Comparison of ENCODE assay signal across 28 cellular contexts in genomic region chr4:10671750-10672149, GRCh38. TPM values are rescaled to one million over a fixed set of nuclear protein-coding genes. Genes with fewer than 3 reads are reported as not detected.
DNase-seq lines count a peak whose midpoint lies in the region; ATAC-seq and TF ChIP-seq lines count a peak whose summit lies in the region.
"Had no signal": no experiment of that assay in that cellular context is flagged by ENCODE, and none has a peak within 500 bp of the region (broad histone marks: within the 10 kb centered on the region; RNA-seq: fewer than 3 reads in every experiment).

No MANE protein-coding gene starts in this region.

- DNase-seq in activated CD4-positive, alpha-beta T cell treated with anti-CD3 and anti-CD28 coated beads, Interleukin-2, amount 10 ng/mL, durations not matched to agents 7 days and 5 days = no peak
- no peak for DNase-seq in activated CD4-positive, alpha-beta T cell treated with anti-CD3 and anti-CD28 coated beads for 48 hours
- DNase-seq in stimulated activated effector memory CD8-positive, alpha-beta T cell treated with anti-CD3 and anti-CD28 coated beads, Interleukin-12 subunit alpha, Interleukin-12 subunit beta, amount 100 ng/mL, for 72 hours (ENCODE audit: low spot score in 2 of 2) = no peak
- no peak for DNase-seq in NCI-H2029 treated with DMSO at 0.1 percent for 48 hours (lab: John Stamatoyannopoulos, UW)
- no peak for DNase-seq in vagina (ENCODE audit: extremely low spot score in 2 of 2)
- DNase-seq: activated effector memory CD4-positive, alpha-beta T cell treated with Interleukin-2 at 50 U/mL for 16 hours; GM23248; heart right ventricle; left lung; MG63; midbrain; NCI-H146; NCI-H69; psoas muscle; SHP77; upper lobe of right lung had no signal

- H3K9me3 Mint-ChIP-seq in activated CD4-positive, alpha-beta T cell treated with anti-CD3 and anti-CD28 coated beads, Interleukin-2, amount 10 ng/mL, durations not matched to agents 7 days and 5 days = peaks cover 12% of the 10 kb centered on the region
- H3K9me3 Mint-ChIP-seq in IgD-negative memory B cell = peaks cover 1 to 4% (median 3%) of the 10 kb centered on the region in 3 donors
- H3K9me3 Mint-ChIP-seq in activated naive CD8-positive, alpha-beta T cell (ENCODE audit: low read depth) = no peaks in the 10 kb centered on the region
- H3K9me3 Mint-ChIP-seq in stimulated activated effector memory CD8-positive, alpha-beta T cell treated with anti-CD3 and anti-CD28 coated beads, Interleukin-12 subunit alpha, Interleukin-12 subunit beta, amount 100 ng/mL, for 72 hours = no peaks in the 10 kb centered on the region

- CTCF ChIA-PET in activated CD4-positive, alpha-beta T cell treated with anti-CD3 and anti-CD28 coated beads, Interleukin-2, amount 10 ng/mL, durations not matched to agents 7 days and 5 days (lab: Charles Lee) = interaction anchor here (0.7 kb wide), 2 partner anchors 40 to 98 kb away, joined by 4 read pairs; no protein-coding TSS in a partner anchor

- no peak overlapping the region for H3K27ac ChIP-seq in vagina
- H3K27ac ChIP-seq: A549, cardiac muscle cell, GM23248, heart right ventricle, HL-60, left lung, psoas muscle, upper lobe of right lung, VCaP had no signal

- H3K4me3 ChIP-seq in vagina = no peak overlapping the region
- H3K4me3 ChIP-seq: A549, cardiac muscle cell, GM23248, heart right ventricle, left lung, MG63, psoas muscle, upper lobe of right lung had no signal

- H3K4me3 Mint-ChIP-seq in activated CD4-positive, alpha-beta T cell treated with anti-CD3 and anti-CD28 coated beads, Interleukin-2, amount 10 ng/mL, durations not matched to agents 7 days and 5 days = no peak overlapping the region
- peak overlapping the region in 2 of 4 donors; percentile 76 to 82 for H3K4me3 Mint-ChIP-seq in IgD-negative memory B cell
- H3K4me3 Mint-ChIP-seq in activated naive CD8-positive, alpha-beta T cell = peak overlapping the region; percentile 14
- no peak overlapping the region for H3K4me3 Mint-ChIP-seq in stimulated activated effector memory CD8-positive, alpha-beta T cell treated with anti-CD3 and anti-CD28 coated beads, Interleukin-12 subunit alpha, Interleukin-12 subunit beta, amount 100 ng/mL, for 72 hours
- H3K4me3 Mint-ChIP-seq: dendritic cell treated with granulocyte-macrophage colony-stimulating factor and Interleukin-4, amounts not matched to agents 40 ng/mL and 50 ng/mL, for 4 days had no signal

- H3K27ac Mint-ChIP-seq in activated CD4-positive, alpha-beta T cell treated with anti-CD3 and anti-CD28 coated beads, Interleukin-2, amount 10 ng/mL, durations not matched to agents 7 days and 5 days = peak overlapping the region; percentile 89
- peak overlapping the region in 2 of 3 donors; percentile 14 to 27 for H3K27ac Mint-ChIP-seq in IgD-negative memory B cell
- H3K27ac Mint-ChIP-seq in activated naive CD8-positive, alpha-beta T cell = peak overlapping the region; percentile 77
- peak overlapping the region; percentile 62 for H3K27ac Mint-ChIP-seq in stimulated activated effector memory CD8-positive, alpha-beta T cell treated with anti-CD3 and anti-CD28 coated beads, Interleukin-12 subunit alpha, Interleukin-12 subunit beta, amount 100 ng/mL, for 72 hours
- H3K27ac Mint-ChIP-seq: dendritic cell treated with granulocyte-macrophage colony-stimulating factor and Interleukin-4, amounts not matched to agents 40 ng/mL and 50 ng/mL, for 4 days had no signal

- peaks cover 46% of the 10 kb centered on the region for H3K4me1 Mint-ChIP-seq in activated CD4-positive, alpha-beta T cell treated with anti-CD3 and anti-CD28 coated beads, Interleukin-2, amount 10 ng/mL, durations not matched to agents 7 days and 5 days
- H3K4me1 Mint-ChIP-seq in IgD-negative memory B cell = peaks cover 18 to 31% (median 21%) of the 10 kb centered on the region in 3 donors
- peaks cover 28% of the 10 kb centered on the region for H3K4me1 Mint-ChIP-seq in activated naive CD8-positive, alpha-beta T cell (ENCODE audit: low read depth)
- H3K4me1 Mint-ChIP-seq in stimulated activated effector memory CD8-positive, alpha-beta T cell treated with anti-CD3 and anti-CD28 coated beads, Interleukin-12 subunit alpha, Interleukin-12 subunit beta, amount 100 ng/mL, for 72 hours = peaks cover 12% of the 10 kb centered on the region

- H3K27me3 Mint-ChIP-seq in activated CD4-positive, alpha-beta T cell treated with anti-CD3 and anti-CD28 coated beads, Interleukin-2, amount 10 ng/mL, durations not matched to agents 7 days and 5 days = no peaks in the 10 kb centered on the region
- H3K27me3 Mint-ChIP-seq in IgD-negative memory B cell = no peaks in the 10 kb centered on the region
- H3K27me3 Mint-ChIP-seq in activated naive CD8-positive, alpha-beta T cell = no peaks in the 10 kb centered on the region

- POLR2A ChIA-PET in activated CD4-positive, alpha-beta T cell treated with anti-CD3 and anti-CD28 coated beads, Interleukin-2, amount 10 ng/mL, durations not matched to agents 7 days and 5 days (lab: Charles Lee) = no interaction called here

- no peak for ATAC-seq in stimulated activated effector memory CD8-positive, alpha-beta T cell treated with anti-CD3 and anti-CD28 coated beads, Interleukin-12 subunit alpha, Interleukin-12 subunit beta, amount 100 ng/mL, for 72 hours
- ATAC-seq in HG03025 (IDR thresholded peaks at IDR 0.05; ENCODE audit: low FRiP score, unreplicated experiment) = no peak
- ATAC-seq: A549, heart right ventricle, left lung, psoas muscle, upper lobe of right lung had no signal

- no peak for TF ChIP-seq POLR2A in vagina (IDR thresholded peaks at IDR 0.05)

- no peaks in the 10 kb centered on the region for H3K4me1 ChIP-seq in vagina
- H3K4me1 ChIP-seq: A549, heart right ventricle, left lung, psoas muscle, upper lobe of right lung had no signal

- no peak for TF ChIP-seq CTCF in vagina (IDR thresholded peaks at IDR 0.05)

- intact Hi-C loops in vagina (cut with DNase I) = no loop called here

- peaks cover 4% of the 10 kb centered on the region for H3K36me3 Mint-ChIP-seq in activated CD4-positive, alpha-beta T cell treated with anti-CD3 and anti-CD28 coated beads, Interleukin-2, amount 10 ng/mL, durations not matched to agents 7 days and 5 days (ENCODE audit: low read depth)
- peaks cover 2% of the 10 kb centered on the region for H3K36me3 Mint-ChIP-seq in IgD-negative memory B cell
- H3K36me3 Mint-ChIP-seq in activated naive CD8-positive, alpha-beta T cell = no peaks in the 10 kb centered on the region
- H3K36me3 Mint-ChIP-seq in stimulated activated effector memory CD8-positive, alpha-beta T cell treated with anti-CD3 and anti-CD28 coated beads, Interleukin-12 subunit alpha, Interleukin-12 subunit beta, amount 100 ng/mL, for 72 hours = no peaks in the 10 kb centered on the region

- H3K27me3 ChIP-seq in vagina = no peaks in the 10 kb centered on the region
- H3K27me3 ChIP-seq: cardiac muscle cell, left lung, MG63, upper lobe of right lung had no signal

- H3K9me3 ChIP-seq in vagina = no peaks in the 10 kb centered on the region
- H3K9me3 ChIP-seq: A549, heart right ventricle, left lung, MG63, psoas muscle, upper lobe of right lung had no signal

- no peaks in the 10 kb centered on the region for H3K36me3 ChIP-seq in vagina
- H3K36me3 ChIP-seq: cardiac muscle cell, heart right ventricle, left lung, MG63, upper lobe of right lung had no signal

RNA-seq across cellular contexts. Expression of gene CLNK, which starts 12.8 kb away (rescaled TPM):
- not detected for total RNA-seq in activated CD4-positive, alpha-beta T cell treated with anti-CD3 and anti-CD28 coated beads, Interleukin-2, amount 10 ng/mL, durations not matched to agents 7 days and 5 days
- 2.6 TPM for polyA plus RNA-seq in IgD-negative memory B cell
- total RNA-seq in vagina = not detected
- total RNA-seq: cardiac muscle cell, endothelial cell of umbilical vein, G401, GM23248, skeletal muscle tissue had no signal
- polyA plus RNA-seq: A549, BJ, cardiac muscle cell, endothelial cell of umbilical vein, GM23248, heart right ventricle had no signal

Comparison
In these comparisons a context has a peak if more than half of its experiments do, and no peak if none do; other contexts are left out.
1. H3K27ac Mint-ChIP-seq: peak in every context shown above with its lines; median percentile 89 in activated CD4-positive, alpha-beta T cell treated with anti-CD3 and anti-CD28 coated beads, Interleukin-2, amount 10 ng/mL, durations not matched to agents 7 days and 5 days; 77 in activated naive CD8-positive, alpha-beta T cell; 62 in stimulated activated effector memory CD8-positive, alpha-beta T cell treated with anti-CD3 and anti-CD28 coated beads, Interleukin-12 subunit alpha, Interleukin-12 subunit beta, amount 100 ng/mL, for 72 hours; 20 in IgD-negative memory B cell.